Comparison of ENCODE assay signal across 1 cellular context in the genomic region with DNA sequence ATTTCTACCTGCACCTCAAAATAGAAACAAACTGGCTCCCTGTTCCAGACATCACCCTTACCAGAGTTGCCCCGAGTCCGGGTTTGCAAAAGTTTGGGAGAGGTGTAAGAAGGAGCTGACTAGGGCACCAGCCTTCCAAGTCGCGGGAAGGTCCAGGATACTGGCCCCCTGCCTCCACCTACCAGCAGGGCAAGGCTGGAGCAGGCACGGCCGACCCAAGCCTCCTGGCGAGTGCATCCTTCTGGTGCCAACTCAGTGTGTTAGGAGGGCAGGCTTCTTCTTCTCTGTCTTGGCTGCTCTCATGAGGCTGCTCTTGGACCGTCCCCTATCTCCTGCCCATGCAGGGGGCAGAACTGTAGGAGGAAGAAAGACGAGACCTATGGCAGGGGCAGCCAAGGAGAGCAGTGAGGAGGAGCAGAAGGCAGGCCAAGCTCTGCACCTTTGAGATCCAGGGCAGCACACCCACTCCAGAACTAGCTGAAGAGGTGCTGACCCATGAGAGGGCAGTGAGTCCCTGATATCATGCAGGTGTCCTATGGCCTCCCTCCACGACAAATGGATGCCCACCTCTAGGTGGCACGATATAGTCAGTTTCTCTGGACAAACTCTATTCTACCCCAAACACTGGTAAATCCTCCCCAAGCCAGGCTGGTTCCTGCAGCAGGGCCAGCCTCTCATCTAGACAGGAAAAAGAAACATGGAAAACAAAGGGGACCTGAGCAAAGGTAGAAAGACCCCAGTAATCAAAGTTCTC.
TF ChIP-seq lines count a peak whose summit lies in the region.

No MANE protein-coding gene starts in this region.

TF ChIP-seq in HCT116, 20 proteins besides CTCF, POLR2A, EP300 and RAD21:
- TF ChIP-seq YY1 (IDR thresholded peaks at IDR 0.05; ENCODE audit: extremely low read depth, insufficient replicate concordance, low read depth, low read length) (no peak), SRF (IDR thresholded peaks at IDR 0.05; ENCODE audit: low read depth) (no peak), SIN3A (IDR thresholded peaks at IDR 0.05; ENCODE audit: low read depth) (no peak), ZFX (IDR thresholded peaks at IDR 0.05) (no peak), CBX3 (IDR thresholded peaks at IDR 0.05; ENCODE audit: low read depth) (no peak), EZH2 (IDR thresholded peaks at IDR 0.05) (no peak), TCF7L2 (IDR thresholded peaks at IDR 0.05; ENCODE audit: borderline replicate concordance, extremely low read depth, insufficient read depth, insufficient read length) (no peak)
- TF ChIP-seq, protein P1, sequence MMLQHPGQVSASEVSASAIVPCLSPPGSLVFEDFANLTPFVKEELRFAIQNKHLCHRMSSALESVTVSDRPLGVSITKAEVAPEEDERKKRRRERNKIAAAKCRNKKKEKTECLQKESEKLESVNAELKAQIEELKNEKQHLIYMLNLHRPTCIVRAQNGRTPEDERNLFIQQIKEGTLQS (IDR thresholded peaks at IDR 0.05), result no peak
